Comparison of ENCODE assay signal across 2 cellular contexts in the genomic region with DNA sequence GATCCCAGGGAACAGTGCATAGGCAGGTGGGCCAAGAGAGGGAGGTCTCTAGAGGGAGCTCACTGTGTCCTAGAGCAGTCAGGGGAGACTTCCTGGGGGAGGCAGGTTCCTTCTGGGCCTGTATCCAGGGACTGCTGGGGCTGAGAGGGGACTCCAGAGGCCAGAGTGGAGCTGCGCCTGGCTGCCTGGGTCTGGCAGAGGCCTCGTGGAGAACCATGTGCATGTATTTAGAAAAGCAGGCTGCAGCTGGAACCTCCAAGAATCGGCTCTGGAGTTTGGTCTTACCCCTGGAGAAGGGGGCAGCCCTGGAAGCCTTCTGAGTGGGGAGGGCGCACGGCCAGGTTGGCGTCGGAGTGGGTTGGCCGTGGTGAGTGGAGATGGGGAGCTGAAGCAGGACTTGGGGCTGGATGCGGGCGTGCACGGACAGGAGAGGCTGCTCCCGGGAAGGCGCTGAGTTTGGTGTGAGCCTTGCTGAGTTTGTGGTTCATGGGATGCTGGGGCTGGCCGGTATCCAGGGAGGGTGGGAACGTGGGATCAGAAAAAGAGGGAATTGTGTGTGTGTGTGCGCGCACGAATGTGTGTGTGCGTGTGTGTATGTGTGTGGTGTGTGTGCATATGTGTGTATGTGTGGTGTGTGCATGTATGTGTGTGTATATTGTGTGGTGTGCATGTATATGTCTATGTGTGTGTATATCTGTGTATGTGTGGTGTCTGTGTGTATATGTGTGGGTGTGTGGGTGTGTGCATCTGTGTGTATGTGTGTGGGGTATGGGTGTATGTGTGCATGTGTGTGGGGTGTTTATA.
TF ChIP-seq lines count a peak whose summit lies in the region.

No MANE protein-coding gene starts in this region.

TF ChIP-seq in GM23338, 12 proteins besides CTCF, POLR2A, EP300 and RAD21:
- TF ChIP-seq NANOG (IDR thresholded peaks at IDR 0.05; ENCODE audit: borderline replicate concordance) = no peak
- TF ChIP-seq JUNB (IDR thresholded peaks at IDR 0.05; ENCODE audit: unreplicated experiment) = no peak
- TF ChIP-seq STAT1 (IDR thresholded peaks at IDR 0.05; ENCODE audit: unreplicated experiment) = no peak
- TF ChIP-seq, protein P1, sequence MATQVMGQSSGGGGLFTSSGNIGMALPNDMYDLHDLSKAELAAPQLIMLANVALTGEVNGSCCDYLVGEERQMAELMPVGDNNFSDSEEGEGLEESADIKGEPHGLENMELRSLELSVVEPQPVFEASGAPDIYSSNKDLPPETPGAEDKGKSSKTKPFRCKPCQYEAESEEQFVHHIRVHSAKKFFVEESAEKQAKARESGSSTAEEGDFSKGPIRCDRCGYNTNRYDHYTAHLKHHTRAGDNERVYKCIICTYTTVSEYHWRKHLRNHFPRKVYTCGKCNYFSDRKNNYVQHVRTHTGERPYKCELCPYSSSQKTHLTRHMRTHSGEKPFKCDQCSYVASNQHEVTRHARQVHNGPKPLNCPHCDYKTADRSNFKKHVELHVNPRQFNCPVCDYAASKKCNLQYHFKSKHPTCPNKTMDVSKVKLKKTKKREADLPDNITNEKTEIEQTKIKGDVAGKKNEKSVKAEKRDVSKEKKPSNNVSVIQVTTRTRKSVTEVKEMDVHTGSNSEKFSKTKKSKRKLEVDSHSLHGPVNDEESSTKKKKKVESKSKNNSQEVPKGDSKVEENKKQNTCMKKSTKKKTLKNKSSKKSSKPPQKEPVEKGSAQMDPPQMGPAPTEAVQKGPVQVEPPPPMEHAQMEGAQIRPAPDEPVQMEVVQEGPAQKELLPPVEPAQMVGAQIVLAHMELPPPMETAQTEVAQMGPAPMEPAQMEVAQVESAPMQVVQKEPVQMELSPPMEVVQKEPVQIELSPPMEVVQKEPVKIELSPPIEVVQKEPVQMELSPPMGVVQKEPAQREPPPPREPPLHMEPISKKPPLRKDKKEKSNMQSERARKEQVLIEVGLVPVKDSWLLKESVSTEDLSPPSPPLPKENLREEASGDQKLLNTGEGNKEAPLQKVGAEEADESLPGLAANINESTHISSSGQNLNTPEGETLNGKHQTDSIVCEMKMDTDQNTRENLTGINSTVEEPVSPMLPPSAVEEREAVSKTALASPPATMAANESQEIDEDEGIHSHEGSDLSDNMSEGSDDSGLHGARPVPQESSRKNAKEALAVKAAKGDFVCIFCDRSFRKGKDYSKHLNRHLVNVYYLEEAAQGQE (IDR thresholded peaks at IDR 0.05; ENCODE audit: unreplicated experiment) = no peak
- TF ChIP-seq POLR2AphosphoS5 (IDR thresholded peaks at IDR 0.05; ENCODE audit: low read depth) = no peak
- TF ChIP-seq ZNF331 (CRISPR knock-in tag; IDR thresholded peaks at IDR 0.05; ENCODE audit: low read depth) = no peak
- no peak for TF ChIP-seq ZNF114 (CRISPR knock-in tag; IDR thresholded peaks at IDR 0.05)
- no peak for TF ChIP-seq CREB1 (CRISPR knock-in tag; IDR thresholded peaks at IDR 0.05; ENCODE audit: low read depth)

TF ChIP-seq in GM12878, 131 proteins besides CTCF, POLR2A, EP300 and RAD21:
- no peak for TF ChIP-seq SUZ12 (IDR thresholded peaks at IDR 0.05; ENCODE audit: unreplicated experiment)
- TF ChIP-seq, protein P2, sequence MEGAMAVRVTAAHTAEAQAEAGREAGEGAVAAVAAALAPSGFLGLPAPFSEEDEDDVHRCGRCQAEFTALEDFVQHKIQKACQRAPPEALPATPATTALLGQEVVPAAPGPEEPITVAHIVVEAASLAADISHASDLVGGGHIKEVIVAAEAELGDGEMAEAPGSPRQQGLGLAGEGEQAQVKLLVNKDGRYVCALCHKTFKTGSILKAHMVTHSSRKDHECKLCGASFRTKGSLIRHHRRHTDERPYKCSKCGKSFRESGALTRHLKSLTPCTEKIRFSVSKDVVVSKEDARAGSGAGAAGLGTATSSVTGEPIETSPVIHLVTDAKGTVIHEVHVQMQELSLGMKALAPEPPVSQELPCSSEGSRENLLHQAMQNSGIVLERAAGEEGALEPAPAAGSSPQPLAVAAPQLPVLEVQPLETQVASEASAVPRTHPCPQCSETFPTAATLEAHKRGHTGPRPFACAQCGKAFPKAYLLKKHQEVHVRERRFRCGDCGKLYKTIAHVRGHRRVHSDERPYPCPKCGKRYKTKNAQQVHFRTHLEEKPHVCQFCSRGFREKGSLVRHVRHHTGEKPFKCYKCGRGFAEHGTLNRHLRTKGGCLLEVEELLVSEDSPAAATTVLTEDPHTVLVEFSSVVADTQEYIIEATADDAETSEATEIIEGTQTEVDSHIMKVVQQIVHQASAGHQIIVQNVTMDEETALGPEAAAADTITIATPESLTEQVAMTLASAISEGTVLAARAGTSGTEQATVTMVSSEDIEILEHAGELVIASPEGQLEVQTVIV (IDR thresholded peaks at IDR 0.05; ENCODE audit: borderline replicate concordance, partially characterized antibody) = peak; percentile 29
- TF ChIP-seq, protein P3, sequence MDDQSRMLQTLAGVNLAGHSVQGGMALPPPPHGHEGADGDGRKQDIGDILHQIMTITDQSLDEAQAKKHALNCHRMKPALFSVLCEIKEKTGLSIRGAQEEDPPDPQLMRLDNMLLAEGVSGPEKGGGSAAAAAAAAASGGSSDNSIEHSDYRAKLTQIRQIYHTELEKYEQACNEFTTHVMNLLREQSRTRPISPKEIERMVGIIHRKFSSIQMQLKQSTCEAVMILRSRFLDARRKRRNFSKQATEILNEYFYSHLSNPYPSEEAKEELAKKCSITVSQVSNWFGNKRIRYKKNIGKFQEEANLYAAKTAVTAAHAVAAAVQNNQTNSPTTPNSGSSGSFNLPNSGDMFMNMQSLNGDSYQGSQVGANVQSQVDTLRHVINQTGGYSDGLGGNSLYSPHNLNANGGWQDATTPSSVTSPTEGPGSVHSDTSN (IDR thresholded peaks at IDR 0.05; ENCODE audit: insufficient replicate concordance, low read depth, low read length) = peak; percentile 3
- TF ChIP-seq, protein P4, sequence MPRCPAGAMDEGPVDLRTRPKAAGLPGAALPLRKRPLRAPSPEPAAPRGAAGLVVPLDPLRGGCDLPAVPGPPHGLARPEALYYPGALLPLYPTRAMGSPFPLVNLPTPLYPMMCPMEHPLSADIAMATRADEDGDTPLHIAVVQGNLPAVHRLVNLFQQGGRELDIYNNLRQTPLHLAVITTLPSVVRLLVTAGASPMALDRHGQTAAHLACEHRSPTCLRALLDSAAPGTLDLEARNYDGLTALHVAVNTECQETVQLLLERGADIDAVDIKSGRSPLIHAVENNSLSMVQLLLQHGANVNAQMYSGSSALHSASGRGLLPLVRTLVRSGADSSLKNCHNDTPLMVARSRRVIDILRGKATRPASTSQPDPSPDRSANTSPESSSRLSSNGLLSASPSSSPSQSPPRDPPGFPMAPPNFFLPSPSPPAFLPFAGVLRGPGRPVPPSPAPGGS (IDR thresholded peaks at IDR 0.05; ENCODE audit: borderline replicate concordance, insufficient read depth, low read depth, low read length, poor library complexity, severe bottlenecking) = peak; percentile 44
